ENCODE assay signal across 1 cellular context in genomic region chr6:35023091-35023490, GRCh38.
TF ChIP-seq lines count a peak whose summit lies in the region.

No MANE protein-coding gene starts in this region.

TF ChIP-seq in GM23338, 12 proteins besides CTCF, POLR2A, EP300 and RAD21:
- no peak for TF ChIP-seq REST (IDR thresholded peaks at IDR 0.05; ENCODE audit: unreplicated experiment)
- no peak for TF ChIP-seq EZH2 (IDR thresholded peaks at IDR 0.05; ENCODE audit: low read depth, unreplicated experiment)
- TF ChIP-seq JUNB (IDR thresholded peaks at IDR 0.05; ENCODE audit: unreplicated experiment): no peak
- no peak for TF ChIP-seq ETS1 (IDR thresholded peaks at IDR 0.05)
